Comparison of ENCODE assay signal across 1 cellular context in the genomic region with DNA sequence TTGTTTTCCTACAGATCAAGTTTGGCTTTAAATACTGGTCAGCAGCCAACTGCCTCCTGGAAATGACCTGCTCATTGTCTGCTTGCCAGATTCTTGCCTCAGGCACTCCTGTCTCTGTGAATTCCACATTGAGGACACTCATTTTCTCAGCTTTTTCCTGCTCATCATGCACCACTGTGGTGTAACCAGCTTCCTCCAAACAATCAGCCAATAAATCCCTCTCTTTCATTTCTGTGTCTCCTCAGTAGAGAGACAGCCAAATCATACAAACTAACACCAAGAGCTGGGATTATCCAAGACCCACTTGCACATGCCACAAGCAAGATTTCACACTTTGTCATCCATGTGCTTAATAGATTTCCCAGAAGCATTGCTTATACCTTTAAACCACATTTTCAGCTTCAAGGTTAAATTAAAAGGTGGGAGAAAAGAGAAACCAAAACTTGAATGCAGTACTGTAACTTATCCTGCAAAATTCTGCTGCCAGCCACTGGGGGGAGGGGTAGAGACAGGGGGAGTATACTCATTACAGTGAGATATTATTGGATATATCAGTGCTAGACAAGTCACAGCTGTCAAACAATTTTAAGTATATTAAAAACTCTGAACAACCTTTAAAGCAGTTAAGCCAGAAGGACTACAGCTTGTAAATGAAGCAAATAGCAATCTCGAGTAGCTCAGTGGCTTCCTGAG.
A peak's percentile ranks its signal among the peaks of the same experiment; 100 is the strongest.
TF ChIP-seq lines count a peak whose summit lies in the region.

No MANE protein-coding gene starts in this region.

TF ChIP-seq in GM12878, 131 proteins besides CTCF, POLR2A, EP300 and RAD21 (continued from another document):
- TF ChIP-seq, protein P1, sequence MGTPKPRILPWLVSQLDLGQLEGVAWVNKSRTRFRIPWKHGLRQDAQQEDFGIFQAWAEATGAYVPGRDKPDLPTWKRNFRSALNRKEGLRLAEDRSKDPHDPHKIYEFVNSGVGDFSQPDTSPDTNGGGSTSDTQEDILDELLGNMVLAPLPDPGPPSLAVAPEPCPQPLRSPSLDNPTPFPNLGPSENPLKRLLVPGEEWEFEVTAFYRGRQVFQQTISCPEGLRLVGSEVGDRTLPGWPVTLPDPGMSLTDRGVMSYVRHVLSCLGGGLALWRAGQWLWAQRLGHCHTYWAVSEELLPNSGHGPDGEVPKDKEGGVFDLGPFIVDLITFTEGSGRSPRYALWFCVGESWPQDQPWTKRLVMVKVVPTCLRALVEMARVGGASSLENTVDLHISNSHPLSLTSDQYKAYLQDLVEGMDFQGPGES (IDR thresholded peaks at IDR 0.05), result no peak
- TF ChIP-seq NR2C2 (IDR thresholded peaks at IDR 0.05; ENCODE audit: borderline replicate concordance, control insufficient read depth, insufficient read length, low read depth), result no peak
- no peak for TF ChIP-seq SIN3A (IDR thresholded peaks at IDR 0.05; ENCODE audit: low read depth, low read length)
- TF ChIP-seq, protein P2, sequence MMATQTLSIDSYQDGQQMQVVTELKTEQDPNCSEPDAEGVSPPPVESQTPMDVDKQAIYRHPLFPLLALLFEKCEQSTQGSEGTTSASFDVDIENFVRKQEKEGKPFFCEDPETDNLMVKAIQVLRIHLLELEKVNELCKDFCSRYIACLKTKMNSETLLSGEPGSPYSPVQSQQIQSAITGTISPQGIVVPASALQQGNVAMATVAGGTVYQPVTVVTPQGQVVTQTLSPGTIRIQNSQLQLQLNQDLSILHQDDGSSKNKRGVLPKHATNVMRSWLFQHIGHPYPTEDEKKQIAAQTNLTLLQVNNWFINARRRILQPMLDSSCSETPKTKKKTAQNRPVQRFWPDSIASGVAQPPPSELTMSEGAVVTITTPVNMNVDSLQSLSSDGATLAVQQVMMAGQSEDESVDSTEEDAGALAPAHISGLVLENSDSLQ (IDR thresholded peaks at IDR 0.05), result no peak
- 0 out of 2 replicates have a peak, but pooled peaks have one; percentile 34 for TF ChIP-seq ZNF207 (IDR thresholded peaks at IDR 0.05; ENCODE audit: borderline replicate concordance)
- TF ChIP-seq, protein P3, sequence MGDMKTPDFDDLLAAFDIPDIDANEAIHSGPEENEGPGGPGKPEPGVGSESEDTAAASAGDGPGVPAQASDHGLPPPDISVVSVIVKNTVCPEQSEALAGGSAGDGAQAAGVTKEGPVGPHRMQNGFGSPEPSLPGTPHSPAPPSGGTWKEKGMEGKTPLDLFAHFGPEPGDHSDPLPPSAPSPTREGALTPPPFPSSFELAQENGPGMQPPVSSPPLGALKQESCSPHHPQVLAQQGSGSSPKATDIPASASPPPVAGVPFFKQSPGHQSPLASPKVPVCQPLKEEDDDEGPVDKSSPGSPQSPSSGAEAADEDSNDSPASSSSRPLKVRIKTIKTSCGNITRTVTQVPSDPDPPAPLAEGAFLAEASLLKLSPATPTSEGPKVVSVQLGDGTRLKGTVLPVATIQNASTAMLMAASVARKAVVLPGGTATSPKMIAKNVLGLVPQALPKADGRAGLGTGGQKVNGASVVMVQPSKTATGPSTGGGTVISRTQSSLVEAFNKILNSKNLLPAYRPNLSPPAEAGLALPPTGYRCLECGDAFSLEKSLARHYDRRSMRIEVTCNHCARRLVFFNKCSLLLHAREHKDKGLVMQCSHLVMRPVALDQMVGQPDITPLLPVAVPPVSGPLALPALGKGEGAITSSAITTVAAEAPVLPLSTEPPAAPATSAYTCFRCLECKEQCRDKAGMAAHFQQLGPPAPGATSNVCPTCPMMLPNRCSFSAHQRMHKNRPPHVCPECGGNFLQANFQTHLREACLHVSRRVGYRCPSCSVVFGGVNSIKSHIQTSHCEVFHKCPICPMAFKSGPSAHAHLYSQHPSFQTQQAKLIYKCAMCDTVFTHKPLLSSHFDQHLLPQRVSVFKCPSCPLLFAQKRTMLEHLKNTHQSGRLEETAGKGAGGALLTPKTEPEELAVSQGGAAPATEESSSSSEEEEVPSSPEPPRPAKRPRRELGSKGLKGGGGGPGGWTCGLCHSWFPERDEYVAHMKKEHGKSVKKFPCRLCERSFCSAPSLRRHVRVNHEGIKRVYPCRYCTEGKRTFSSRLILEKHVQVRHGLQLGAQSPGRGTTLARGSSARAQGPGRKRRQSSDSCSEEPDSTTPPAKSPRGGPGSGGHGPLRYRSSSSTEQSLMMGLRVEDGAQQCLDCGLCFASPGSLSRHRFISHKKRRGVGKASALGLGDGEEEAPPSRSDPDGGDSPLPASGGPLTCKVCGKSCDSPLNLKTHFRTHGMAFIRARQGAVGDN (IDR thresholded peaks at IDR 0.05), result peak; percentile 39; the same call in 1 of the 2 replicates
- no peak for TF ChIP-seq MTA3 (IDR thresholded peaks at IDR 0.05; ENCODE audit: borderline replicate concordance, low read length)
